9 cellular contexts compared by ENCODE assay signal in the genomic region with DNA sequence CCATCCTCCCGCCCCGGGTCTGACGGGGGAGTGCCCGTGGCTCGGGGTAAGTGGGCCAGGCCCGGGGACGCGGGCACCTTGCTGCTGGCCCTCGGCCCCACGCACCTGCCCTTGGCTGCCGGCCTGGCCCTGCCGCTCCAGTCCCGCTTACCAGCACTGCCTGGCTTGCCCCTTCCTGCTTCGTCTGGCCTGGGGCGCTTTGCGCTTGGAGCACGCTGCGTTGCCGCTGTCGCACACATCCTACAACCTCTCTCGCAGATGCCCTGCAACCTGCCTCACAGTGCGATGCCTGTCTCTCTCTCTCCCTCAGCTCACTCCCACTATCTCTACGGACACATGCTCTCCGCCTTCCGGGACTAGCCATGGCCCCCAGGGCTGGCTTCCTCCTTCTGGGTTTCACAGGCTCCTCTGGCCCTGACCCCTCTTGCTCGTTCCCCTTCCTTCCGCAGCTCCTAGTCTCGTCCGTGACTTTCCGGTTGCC. TPM values are rescaled to one million over a fixed set of nuclear protein-coding genes. Genes with fewer than 3 reads are reported as not detected.
A peak's percentile ranks its signal among the peaks of the same experiment; 100 is the strongest.
DNase-seq lines count a peak whose midpoint lies in the region; ATAC-seq and TF ChIP-seq lines count a peak whose summit lies in the region.
"Had no signal": no experiment of that assay in that cellular context is flagged by ENCODE, and none has a peak within 500 bp of the region (broad histone marks: within the 10 kb centered on the region; RNA-seq: fewer than 3 reads in every experiment).

No MANE protein-coding gene starts in this region.

- POLR2A ChIA-PET in CD4-positive, alpha-beta memory T cell (lab: Charles Lee; ENCODE audit: partially characterized antibody): no interaction called here

- no peak overlapping the region for H3K27ac ChIP-seq in CD4-positive, alpha-beta memory T cell (ENCODE audit: low read depth, low read length)
- no peak overlapping the region for H3K27ac ChIP-seq in neural progenitor cell

- peaks cover 27 to 52% of the 10 kb centered on the region in 2 donors for H3K27me3 Mint-ChIP-seq in CD4-positive, alpha-beta memory T cell
- H3K27me3 Mint-ChIP-seq in T-helper 17 cell (peaks cover 80% of the 10 kb centered on the region), neural progenitor cell (ENCODE audit: insufficient read depth, low read depth) (no peaks in the 10 kb centered on the region)

- ATAC-seq in T-helper 17 cell: no peak
- peak; percentile 52 for ATAC-seq in Right ventricle myocardium superior (ENCODE audit: poor library complexity)
- no peak for ATAC-seq in HG02852 (IDR thresholded peaks at IDR 0.05; ENCODE audit: unreplicated experiment)

- no peak overlapping the region for H3K9ac ChIP-seq in neural progenitor cell

- H3K9me3 ChIP-seq in CD4-positive, alpha-beta memory T cell (ENCODE audit: control insufficient read depth in 1 of 2, low read length in 2 of 2): no peaks in the 10 kb centered on the region
- H3K9me3 ChIP-seq in T-helper 17 cell (ENCODE audit: control insufficient read depth, low read length, poor library complexity, severe bottlenecking) (no peaks in the 10 kb centered on the region), neural progenitor cell (ENCODE audit: low read depth) (no peaks in the 10 kb centered on the region)

- no peaks in the 10 kb centered on the region for H3F3A ChIP-seq in neural progenitor cell (ENCODE audit: low read depth)

- peaks cover 0 to 2% (median 0%) of the 10 kb centered on the region in 8 donors for H3K9me3 Mint-ChIP-seq in CD4-positive, alpha-beta memory T cell
- H3K9me3 Mint-ChIP-seq in neural progenitor cell: no peaks in the 10 kb centered on the region

- no peaks in the 10 kb centered on the region for H3K79me2 ChIP-seq in neural progenitor cell (ENCODE audit: low read depth)

- H3K4me3 Mint-ChIP-seq in CD4-positive, alpha-beta memory T cell: peak overlapping the region in 7 of 8 donors; percentile 20 to 87 (median 59)
- H3K4me3 Mint-ChIP-seq in T-helper 17 cell (peak overlapping the region; percentile 84), neural progenitor cell (no peak overlapping the region)

- H2AFZ ChIP-seq in neural progenitor cell (replicated peaks): no peak overlapping the region

- H3K4me1 Mint-ChIP-seq in CD4-positive, alpha-beta memory T cell: peaks cover 4 to 12% (median 4%) of the 10 kb centered on the region in 4 donors
- H3K4me1 Mint-ChIP-seq in T-helper 17 cell (peaks cover 17% of the 10 kb centered on the region), neural progenitor cell (peaks cover 5% of the 10 kb centered on the region)

- H3K27me3 ChIP-seq in CD4-positive, alpha-beta memory T cell (ENCODE audit: insufficient read depth, low read length): peaks cover 7% of the 10 kb centered on the region
- H3K27me3 ChIP-seq in neural progenitor cell: peaks cover 55% of the 10 kb centered on the region

- no peak overlapping the region for H3K4me3 ChIP-seq in CD4-positive, alpha-beta memory T cell (ENCODE audit: low read length in 2 of 2)
- peak overlapping the region; percentile 39 for H3K4me3 ChIP-seq in neural progenitor cell

- peaks cover 4% of the 10 kb centered on the region for H4K20me1 ChIP-seq in neural progenitor cell (ENCODE audit: low read depth)

- H3K36me3 ChIP-seq in CD4-positive, alpha-beta memory T cell (ENCODE audit: insufficient read depth, low read length): no peaks in the 10 kb centered on the region
- H3K36me3 ChIP-seq in neural progenitor cell: no peaks in the 10 kb centered on the region

- CTCF ChIA-PET in CD4-positive, alpha-beta memory T cell (lab: Charles Lee; ENCODE audit: partially characterized antibody): no interaction called here

- H3K36me3 Mint-ChIP-seq in CD4-positive, alpha-beta memory T cell: no peaks in the 10 kb centered on the region
- peaks cover 15% of the 10 kb centered on the region for H3K36me3 Mint-ChIP-seq in T-helper 17 cell (ENCODE audit: low read depth)
- peaks cover 7% of the 10 kb centered on the region for H3K36me3 Mint-ChIP-seq in neural progenitor cell

- peak overlapping the region in 1 of 7 donors; percentile 27 for H3K27ac Mint-ChIP-seq in CD4-positive, alpha-beta memory T cell
- H3K27ac Mint-ChIP-seq in T-helper 17 cell (no peak overlapping the region), neural progenitor cell (no peak overlapping the region)

- H3K4me1 ChIP-seq in CD4-positive, alpha-beta memory T cell (ENCODE audit: insufficient read depth, low read length): peaks cover 8% of the 10 kb centered on the region
- H3K4me1 ChIP-seq in neural progenitor cell: no peaks in the 10 kb centered on the region

- intact Hi-C loops in CD4-positive, alpha-beta memory T cell (cut with micrococcal nuclease): no loop called here
- intact Hi-C loops in Right ventricle myocardium superior (cut with DNase I): no loop called here

- H3K4me2 ChIP-seq in neural progenitor cell: peak overlapping the region; percentile 76

- no peak for DNase-seq in CD4-positive, alpha-beta memory T cell
- DNase-seq in T-helper 17 cell (no peak), Right ventricle myocardium superior (peak; percentile 59), neural progenitor cell (ENCODE audit: low spot score) (no peak), activated gamma-delta T cell treated with Interleukin-2 at 50 U/mL for 16 hours (no peak), NCI-H146 (lab: John Stamatoyannopoulos, UW) (no peak), NCI-H345 treated with DMSO at 0.1 percent for 48 hours (lab: John Stamatoyannopoulos, UW; ENCODE audit: unreplicated experiment) (no peak)
- DNase-seq: OCI-M1 had no signal

- no peak for TF ChIP-seq CTCF in neural progenitor cell (IDR thresholded peaks at IDR 0.05)

RNA-seq across cellular contexts. Expression of gene MYOG, which starts 9.7 kb away (rescaled TPM):
- not detected for total RNA-seq in CD4-positive, alpha-beta memory T cell
- polyA plus RNA-seq in CD4-positive, alpha-beta memory T cell: not detected
- total RNA-seq in T-helper 17 cell: not detected
- not detected for total RNA-seq in Right ventricle myocardium superior
- total RNA-seq in neural progenitor cell (ENCODE audit: low replicate concordance): not detected in 2 replicates

RNA-seq across cellular contexts. Expression of gene PPFIA4, which starts 49.8 kb away (rescaled TPM):
- total RNA-seq in CD4-positive, alpha-beta memory T cell: 1 to 10 TPM; 1.4 to 1.5 TPM
- not detected for polyA plus RNA-seq in CD4-positive, alpha-beta memory T cell
- total RNA-seq in T-helper 17 cell (1 to 10 TPM in 1 of 2 donors, under 1 TPM in 1; 0.81 to 1.5 TPM), Right ventricle myocardium superior (19.3 TPM), neural progenitor cell (ENCODE audit: low replicate concordance) (21.5 and 23.5 TPM in 2 replicates)

RNA-seq across cellular contexts. Expression of gene ADORA1, which starts 51.5 kb away (rescaled TPM):
- not detected for total RNA-seq in CD4-positive, alpha-beta memory T cell
- polyA plus RNA-seq in CD4-positive, alpha-beta memory T cell: under 1 TPM in 1 of 2 donors, not detected in 1; 0.10 TPM
- total RNA-seq in T-helper 17 cell (under 1 TPM; 0.15 to 0.18 TPM), Right ventricle myocardium superior (12.5 TPM), neural progenitor cell (ENCODE audit: low replicate concordance) (1.1 and 3.2 TPM in 2 replicates)
